Comparison of ENCODE assay signal across 9 cellular contexts in the genomic region with DNA sequence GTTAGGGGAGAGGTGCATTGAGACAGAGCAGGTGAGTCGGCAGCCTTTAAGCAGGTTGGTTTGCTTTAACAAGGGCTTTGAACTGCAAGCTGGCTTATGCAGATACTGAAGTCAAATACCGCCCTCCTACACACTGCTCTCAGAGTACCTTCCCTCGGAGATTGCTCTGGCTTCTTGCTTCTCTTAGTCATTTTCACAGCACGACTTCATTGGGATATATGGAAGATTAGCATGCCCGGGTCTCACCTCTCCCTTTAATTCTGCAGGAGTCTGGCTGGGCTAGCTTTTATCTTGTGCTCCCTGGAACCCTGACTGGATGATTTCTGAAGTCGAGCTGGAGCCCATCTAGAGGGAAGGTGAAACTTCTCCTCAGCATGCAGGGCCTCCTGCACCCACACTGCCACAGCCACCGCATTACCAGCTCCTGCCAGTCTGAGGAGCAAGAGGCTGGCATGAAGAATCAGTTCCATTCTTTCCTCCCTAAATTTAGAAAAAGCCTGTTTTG.
DNase-seq lines count a peak whose midpoint lies in the region; ATAC-seq and TF ChIP-seq lines count a peak whose summit lies in the region.
"Had no signal": no experiment of that assay in that cellular context is flagged by ENCODE, and none has a peak within 500 bp of the region (broad histone marks: within the 10 kb centered on the region; RNA-seq: fewer than 3 reads in every experiment).

No MANE protein-coding gene starts in this region.

- H3K4me1 Mint-ChIP-seq in activated naive CD8-positive, alpha-beta T cell treated with anti-CD3 and anti-CD28 coated beads, Interleukin-2, amount 10 ng/mL, durations not matched to agents 7 days and 5 days: peaks cover 48% of the 10 kb centered on the region
- H3K4me1 Mint-ChIP-seq in mesothelial cell of epicardium: peaks cover 39% of the 10 kb centered on the region

- peaks cover 2% of the 10 kb centered on the region for H3K36me3 Mint-ChIP-seq in activated naive CD8-positive, alpha-beta T cell treated with anti-CD3 and anti-CD28 coated beads, Interleukin-2, amount 10 ng/mL, durations not matched to agents 7 days and 5 days
- H3K36me3 Mint-ChIP-seq in mesothelial cell of epicardium: no peaks in the 10 kb centered on the region
- H3K36me3 Mint-ChIP-seq: memory B cell had no signal

- TF ChIP-seq CTCF in mesothelial cell of epicardium (IDR thresholded peaks at IDR 0.05; ENCODE audit: unreplicated experiment): no peak

- H3K27ac Mint-ChIP-seq in activated naive CD8-positive, alpha-beta T cell treated with anti-CD3 and anti-CD28 coated beads, Interleukin-2, amount 10 ng/mL, durations not matched to agents 7 days and 5 days: peak overlapping the region; percentile 75
- H3K27ac Mint-ChIP-seq in mesothelial cell of epicardium: no peak overlapping the region
- H3K27ac Mint-ChIP-seq: memory B cell had no signal

- no peaks in the 10 kb centered on the region for H3K27me3 Mint-ChIP-seq in activated naive CD8-positive, alpha-beta T cell treated with anti-CD3 and anti-CD28 coated beads, Interleukin-2, amount 10 ng/mL, durations not matched to agents 7 days and 5 days
- H3K27me3 Mint-ChIP-seq in mesothelial cell of epicardium (ENCODE audit: low read depth): peaks cover 3% of the 10 kb centered on the region

- no peaks in the 10 kb centered on the region for H3K9me3 Mint-ChIP-seq in activated naive CD8-positive, alpha-beta T cell treated with anti-CD3 and anti-CD28 coated beads, Interleukin-2, amount 10 ng/mL, durations not matched to agents 7 days and 5 days
- no peaks in the 10 kb centered on the region for H3K9me3 Mint-ChIP-seq in mesothelial cell of epicardium
- H3K9me3 Mint-ChIP-seq: memory B cell had no signal

- H3K4me3 Mint-ChIP-seq in activated naive CD8-positive, alpha-beta T cell treated with anti-CD3 and anti-CD28 coated beads, Interleukin-2, amount 10 ng/mL, durations not matched to agents 7 days and 5 days: peak overlapping the region; percentile 67
- H3K4me3 Mint-ChIP-seq in mesothelial cell of epicardium: no peak overlapping the region
- H3K4me3 Mint-ChIP-seq: memory B cell had no signal

- ATAC-seq in activated naive CD8-positive, alpha-beta T cell treated with anti-CD3 and anti-CD28 coated beads, Interleukin-2, amount 10 ng/mL, durations not matched to agents 7 days and 5 days (ENCODE audit: low read depth): peak; percentile 67
- ATAC-seq in HG03280 (IDR thresholded peaks at IDR 0.05; ENCODE audit: unreplicated experiment): no peak

- POLR2A ChIA-PET in activated naive CD8-positive, alpha-beta T cell treated with anti-CD3 and anti-CD28 coated beads, Interleukin-2, amount 10 ng/mL, durations not matched to agents 7 days and 5 days (lab: Charles Lee): interaction anchor here (1.0 to 1.1 kb wide), 2 partner anchors 11 to 332 kb away, joined by 3 to 5 read pairs; no protein-coding TSS in a partner anchor

- DNase-seq in NCI-H748 (lab: John Stamatoyannopoulos, UW; ENCODE audit: unreplicated experiment) (peak; percentile 39), NCI-H748 treated with DMSO at 0.1 percent for 48 hours (lab: John Stamatoyannopoulos, UW) (no peak), NCI-H1436 (lab: John Stamatoyannopoulos, UW) (peak; percentile 36), putamen (ENCODE audit: low spot score) (peak; percentile 65), medulla oblongata (ENCODE audit: extremely low spot score) (no peak), mesothelial cell of epicardium (ENCODE audit: low spot score in 2 of 2, unreplicated experiment in 2 of 2) (no peak)
- DNase-seq in activated naive CD8-positive, alpha-beta T cell treated with anti-CD3 and anti-CD28 coated beads, Interleukin-2, amount 10 ng/mL, durations not matched to agents 7 days and 5 days: peak; percentile 48

Comparison
In these comparisons a context has a peak if more than half of its experiments do, and no peak if none do; other contexts are left out.
1. DNase-seq: peak in NCI-H748 (single experiment), NCI-H1436 (single experiment), activated naive CD8-positive, alpha-beta T cell treated with anti-CD3 and anti-CD28 coated beads, Interleukin-2, amount 10 ng/mL, durations not matched to agents 7 days and 5 days (single experiment) and putamen (single experiment); none in NCI-H748 treated with DMSO at 0.1 percent for 48 hours (single experiment), medulla oblongata (single experiment) and mesothelial cell of epicardium (0 of 2).